ENCODE assay signal across 8 cellular contexts in the genomic region with DNA sequence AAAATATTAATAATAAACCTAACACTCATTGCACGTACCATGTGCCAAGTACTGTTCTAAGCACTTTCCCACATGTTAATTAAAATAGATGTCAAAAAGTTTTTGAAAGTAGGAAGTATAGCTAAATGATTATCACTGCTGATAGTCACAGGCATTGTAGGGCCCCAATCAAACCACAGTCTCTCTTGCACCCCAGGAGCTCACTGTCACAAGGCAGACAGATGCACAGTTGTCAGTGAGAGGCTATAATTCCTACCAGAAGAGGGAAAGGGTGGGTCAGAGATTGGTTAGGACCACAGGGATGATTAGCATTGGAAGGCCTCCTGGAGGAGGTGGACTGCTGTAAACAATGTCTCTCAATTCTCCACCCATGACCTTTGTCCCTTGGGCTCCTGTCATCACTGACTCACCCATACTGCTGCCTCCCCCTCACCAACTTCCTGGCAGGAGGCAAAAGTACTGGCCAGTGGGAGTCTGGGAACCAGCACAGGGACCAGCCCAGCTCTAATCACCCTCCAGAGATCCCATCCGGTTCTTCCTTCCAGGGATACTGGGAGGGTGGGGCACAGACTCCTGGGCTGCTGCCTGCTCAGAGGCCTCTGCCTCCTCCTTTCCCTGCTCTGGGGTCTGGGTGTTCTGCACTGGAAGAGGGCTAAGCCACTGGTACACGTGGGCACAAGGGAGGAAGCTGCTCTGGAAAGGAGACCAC. TPM values are rescaled to one million over a fixed set of nuclear protein-coding genes. Genes with fewer than 3 reads are reported as not detected.
DNase-seq lines count a peak whose midpoint lies in the region; ATAC-seq and TF ChIP-seq lines count a peak whose summit lies in the region.

No MANE protein-coding gene starts in this region.

- peak overlapping the region; percentile 96 for H3K4me2 ChIP-seq in OCI-LY7 (ENCODE audit: low read length)

- TF ChIP-seq RAD21 in liver (IDR thresholded peaks at IDR 0.05), result peak; percentile 7 to 23

- no peaks in the 10 kb centered on the region for H4K20me1 ChIP-seq in OCI-LY7 (ENCODE audit: insufficient read depth, low read length)

- CTCF ChIA-PET in OCI-LY7 (lab: Charles Lee; ENCODE audit: unreplicated experiment), result interaction anchor here (0.7 to 7.3 kb wide), 4 partner anchors 9 to 44 kb away, joined by 3 to 136 read pairs (median 8); no protein-coding TSS in a partner anchor

- H3K36me3 ChIP-seq in OCI-LY7 (ENCODE audit: insufficient read depth, low read length), result peaks cover 9% of the 10 kb centered on the region; the same call in 1 of the 2 replicates
- H3K36me3 ChIP-seq in liver (ENCODE audit: control insufficient read depth in 4 of 4, insufficient read depth in 3 of 4, low read depth in 1 of 4, low read length in 3 of 4), result peaks cover 0 to 1% (median 0%) of the 10 kb centered on the region in 4 donors
- H3K36me3 ChIP-seq in thoracic aorta, result no peaks in the 10 kb centered on the region

- POLR2A ChIA-PET in OCI-LY7 (lab: Charles Lee), result interaction anchor here (0.6 to 9.3 kb wide), 7 partner anchors 19 to 323 kb away, joined by 3 to 106 read pairs (median 4); a partner anchor contains a TSS

- no peak overlapping the region for H2AFZ ChIP-seq in OCI-LY7 (ENCODE audit: low read length)

- peak; percentile 32 for DNase-seq in activated CD4-positive, alpha-beta T cell treated with anti-CD3 and anti-CD28 coated beads for 48 hours
- no peak for DNase-seq in activated CD4-positive, alpha-beta T cell treated with anti-CD3 and anti-CD28 coated beads, Interleukin-2, amount 50 U/mL, for 4 hours
- DNase-seq in OCI-LY7 (ENCODE audit: low spot score), result no peak
- peak; percentile 26 for DNase-seq in cerebellar cortex (ENCODE audit: low spot score)
- DNase-seq in thoracic aorta (ENCODE audit: low spot score), result peak; percentile 87
- DNase-seq in cerebellum (ENCODE audit: low spot score), result no peak

- H3K27me3 ChIP-seq in liver (ENCODE audit: control insufficient read depth in 4 of 4, insufficient read depth in 4 of 4, low read length in 3 of 4), result no peaks in the 10 kb centered on the region
- H3K27me3 ChIP-seq in thoracic aorta (replicated peaks; ENCODE audit: insufficient read depth), result no peaks in the 10 kb centered on the region

- H3K4me1 ChIP-seq in OCI-LY7 (ENCODE audit: insufficient read depth, low read length, poor library complexity, severe bottlenecking) (peaks cover 69% of the 10 kb centered on the region), liver (ENCODE audit: control insufficient read depth in 4 of 4, insufficient read depth in 4 of 4, low read length in 3 of 4) (peaks cover 15 to 45% (median 32%) of the 10 kb centered on the region in 4 donors), thoracic aorta (ENCODE audit: control insufficient read depth in 1 of 2, low read depth in 2 of 2) (peaks cover 50 to 68% of the 10 kb centered on the region in 2 donors)

- H3K9me3 ChIP-seq in OCI-LY7 (ENCODE audit: low read length) (no peaks in the 10 kb centered on the region), liver (ENCODE audit: control insufficient read depth in 4 of 4, low read length in 3 of 4) (no peaks in the 10 kb centered on the region), thoracic aorta (no peaks in the 10 kb centered on the region)

- intact Hi-C loops in OCI-LY7 (cut with micrococcal nuclease; ENCODE audit: unreplicated experiment), result loop anchor here (5.0 to 10.0 kb wide), 4 partner anchors 113 to 230 kb away; a partner anchor contains a TSS

- peak; percentile 31 for ATAC-seq in thoracic aorta (ENCODE audit: insufficient number of reproducible peaks, low FRiP score, low read depth)
- no peak for ATAC-seq in GM18867 (IDR thresholded peaks at IDR 0.05; ENCODE audit: unreplicated experiment)

- peak overlapping the region; percentile 93 for H3K27ac ChIP-seq in OCI-LY7 (ENCODE audit: low read depth, low read length, poor library complexity, severe bottlenecking)
- H3K27ac ChIP-seq in liver (ENCODE audit: low read depth in 1 of 2, low read length in 2 of 2), result peak overlapping the region; percentile 97 to 99
- peak overlapping the region; percentile 99 to 100 for H3K27ac ChIP-seq in thoracic aorta

- no peaks in the 10 kb centered on the region for H3K9me2 ChIP-seq in OCI-LY7 (ENCODE audit: insufficient read depth, low read length)

- H3K4me3 ChIP-seq in OCI-LY7 (ENCODE audit: low read depth, low read length, poor library complexity, severe bottlenecking), result peak overlapping the region; percentile 70
- peak overlapping the region in 1 of 3 donors; percentile 83 for H3K4me3 ChIP-seq in liver (ENCODE audit: low read depth in 1 of 3, low read length in 3 of 3)
- peak overlapping the region; percentile 89 for H3K4me3 ChIP-seq in thoracic aorta

- no peak for TF ChIP-seq CTCF in OCI-LY7 (conservative IDR thresholded peaks at IDR 0.05; ENCODE audit: low read length)
- TF ChIP-seq CTCF in liver (IDR thresholded peaks at IDR 0.05; ENCODE audit: low read depth, low read length, missing input control), result no peak
- peak; percentile 12 for TF ChIP-seq CTCF in thoracic aorta (IDR thresholded peaks at IDR 0.05)

- peaks cover 11% of the 10 kb centered on the region; the same call in 1 of the 2 replicates for H3K79me2 ChIP-seq in OCI-LY7 (ENCODE audit: insufficient read depth, low read depth, low read length)

- WGBS in liver, result 29% methylated on average over 3 of the region's 3 CpGs

- no TSS peak for BruUV-seq in OCI-LY7 (replicated peaks; lab: Mats Ljungman, UMichigan)

- H3K9ac ChIP-seq in liver (ENCODE audit: low read depth in 1 of 2, low read length in 2 of 2), result peak overlapping the region; percentile 57 to 70

TF ChIP-seq in liver, 16 proteins besides CTCF, POLR2A, EP300 and RAD21 (continues in another document):
- TF ChIP-seq GABPA (IDR thresholded peaks at IDR 0.05 in 1 of 2, conservative IDR thresholded peaks at IDR 0.05 in 1 of 2) (peak in 1 of 2 donors; percentile 76), HNF4G (IDR thresholded peaks at IDR 0.05) (peak; percentile 83), TAF1 (conservative IDR thresholded peaks at IDR 0.05) (no peak), FOXA2 (IDR thresholded peaks at IDR 0.05) (peak; percentile 27), FOXA1 (IDR thresholded peaks at IDR 0.05) (peak; percentile 48), EGR1 (IDR thresholded peaks at IDR 0.05; ENCODE audit: low read depth in 2 of 2) (peak; percentile 85 to 88), NR2F2 (IDR thresholded peaks at IDR 0.05) (peak; percentile 87), RXRA (IDR thresholded peaks at IDR 0.05) (peak; percentile 79 to 81), SP1 (IDR thresholded peaks at IDR 0.05) (peak; percentile 97), HNF4A (conservative IDR thresholded peaks at IDR 0.05) (peak; percentile 92 to 96)
- TF ChIP-seq, protein P1, sequence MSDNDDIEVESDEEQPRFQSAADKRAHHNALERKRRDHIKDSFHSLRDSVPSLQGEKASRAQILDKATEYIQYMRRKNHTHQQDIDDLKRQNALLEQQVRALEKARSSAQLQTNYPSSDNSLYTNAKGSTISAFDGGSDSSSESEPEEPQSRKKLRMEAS (IDR thresholded peaks at IDR 0.05), result no peak
- TF ChIP-seq, protein P2, sequence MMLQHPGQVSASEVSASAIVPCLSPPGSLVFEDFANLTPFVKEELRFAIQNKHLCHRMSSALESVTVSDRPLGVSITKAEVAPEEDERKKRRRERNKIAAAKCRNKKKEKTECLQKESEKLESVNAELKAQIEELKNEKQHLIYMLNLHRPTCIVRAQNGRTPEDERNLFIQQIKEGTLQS (IDR thresholded peaks at IDR 0.05), result peak; percentile 96
- TF ChIP-seq, protein P3, sequence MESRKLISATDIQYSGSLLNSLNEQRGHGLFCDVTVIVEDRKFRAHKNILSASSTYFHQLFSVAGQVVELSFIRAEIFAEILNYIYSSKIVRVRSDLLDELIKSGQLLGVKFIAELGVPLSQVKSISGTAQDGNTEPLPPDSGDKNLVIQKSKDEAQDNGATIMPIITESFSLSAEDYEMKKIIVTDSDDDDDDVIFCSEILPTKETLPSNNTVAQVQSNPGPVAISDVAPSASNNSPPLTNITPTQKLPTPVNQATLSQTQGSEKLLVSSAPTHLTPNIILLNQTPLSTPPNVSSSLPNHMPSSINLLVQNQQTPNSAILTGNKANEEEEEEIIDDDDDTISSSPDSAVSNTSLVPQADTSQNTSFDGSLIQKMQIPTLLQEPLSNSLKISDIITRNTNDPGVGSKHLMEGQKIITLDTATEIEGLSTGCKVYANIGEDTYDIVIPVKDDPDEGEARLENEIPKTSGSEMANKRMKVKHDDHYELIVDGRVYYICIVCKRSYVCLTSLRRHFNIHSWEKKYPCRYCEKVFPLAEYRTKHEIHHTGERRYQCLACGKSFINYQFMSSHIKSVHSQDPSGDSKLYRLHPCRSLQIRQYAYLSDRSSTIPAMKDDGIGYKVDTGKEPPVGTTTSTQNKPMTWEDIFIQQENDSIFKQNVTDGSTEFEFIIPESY (IDR thresholded peaks at IDR 0.05), result no peak

RNA-seq across cellular contexts. Expression of a gene that starts 1.1 kb away (rescaled TPM):
- total RNA-seq in OCI-LY7 (2014; rRNA removed; shearing (Covaris generic)), result 146 and 153 TPM in 2 replicates
- total RNA-seq in OCI-LY7 (2022) (160 and 171 TPM in 2 replicates), liver (10 to 100 TPM; 18.8 to 53.0 TPM), thoracic aorta (100 to 1,000 TPM; 145 to 148 TPM), cerebellum (4.3 TPM)
- polyA plus RNA-seq in liver, result 100 to 1,000 TPM; 119 to 246 TPM

RNA-seq across cellular contexts. Expression of a gene that starts 18.9 kb away (rescaled TPM):
- 0.35 and 0.67 TPM in 2 replicates for total RNA-seq in OCI-LY7 (2014; rRNA removed; shearing (Covaris generic))
- total RNA-seq in OCI-LY7 (2022) (0.34 TPM in 1 of 2 replicates, not detected in the other), liver (under 1 TPM; 0.17 to 0.23 TPM), thoracic aorta (10 to 100 TPM; 27.1 to 38.1 TPM), cerebellum (0.27 TPM)
- polyA plus RNA-seq in liver, result 1 to 10 TPM in 1 of 2 donors, under 1 TPM in 1; 0.14 to 1.8 TPM

RNA-seq across cellular contexts. Expression of a gene that starts 37.3 kb away (rescaled TPM):
- 30.1 and 51.0 TPM in 2 replicates for total RNA-seq in OCI-LY7 (2014; rRNA removed; shearing (Covaris generic))
- total RNA-seq in OCI-LY7 (2022) (62.2 and 71.1 TPM in 2 replicates), liver (1 to 10 TPM; 5.9 to 8.6 TPM), thoracic aorta (10 to 100 TPM; 15.8 to 23.0 TPM), cerebellum (19.6 TPM)
- polyA plus RNA-seq in liver, result 1 to 10 TPM; 4.5 to 5.4 TPM

RNA-seq across cellular contexts. Expression of a gene that starts 47.2 kb away (rescaled TPM):
- total RNA-seq in OCI-LY7 (2014; rRNA removed; shearing (Covaris generic)), result 248 and 311 TPM in 2 replicates
- total RNA-seq in OCI-LY7 (2022) (210 and 219 TPM in 2 replicates), liver (10 to 100 TPM; 62.4 to 92.9 TPM), thoracic aorta (10 to 100 TPM; 74.4 to 77.8 TPM), cerebellum (41.6 TPM)
- 10 to 100 TPM; 74.2 to 77.6 TPM for polyA plus RNA-seq in liver

RNA-seq across cellular contexts. Expression of a gene that starts 49.4 kb away (rescaled TPM):
- total RNA-seq in OCI-LY7 (2014; rRNA removed; shearing (Covaris generic)), result 105 and 124 TPM in 2 replicates
- 108 and 117 TPM in 2 replicates for total RNA-seq in OCI-LY7 (2022)
- 1 to 10 TPM; 2.3 to 4.4 TPM for total RNA-seq in liver
- 1 to 10 TPM; 1.1 to 1.6 TPM for polyA plus RNA-seq in liver
- 1 to 10 TPM; 2.6 to 3.8 TPM for total RNA-seq in thoracic aorta
- not detected for total RNA-seq in cerebellum

Comparison
In these comparisons a context has a peak if more than half of its experiments do, and no peak if none do; other contexts are left out.
1. DNase-seq: peak in activated CD4-positive, alpha-beta T cell treated with anti-CD3 and anti-CD28 coated beads for 48 hours (single experiment), cerebellar cortex (single experiment) and thoracic aorta (single experiment); none in activated CD4-positive, alpha-beta T cell treated with anti-CD3 and anti-CD28 coated beads, Interleukin-2, amount 50 U/mL, for 4 hours (0 of 2), OCI-LY7 (single experiment) and cerebellum (single experiment).
2. RNA of a gene that starts 18.9 kb away (total RNA-seq): 27.1 to 38.1 TPM in thoracic aorta; 0.34 to 0.67 TPM in OCI-LY7, 0.27 TPM in cerebellum (single experiment) and 0.17 to 0.23 TPM in liver; every median in the first group is over 10 times any median in the second.
3. Peak in every context shown above with its lines, with median percentiles within 50 percentile points of each other: H3K27ac ChIP-seq.